ENCODE assay signal across 18 cellular contexts in the genomic region with DNA sequence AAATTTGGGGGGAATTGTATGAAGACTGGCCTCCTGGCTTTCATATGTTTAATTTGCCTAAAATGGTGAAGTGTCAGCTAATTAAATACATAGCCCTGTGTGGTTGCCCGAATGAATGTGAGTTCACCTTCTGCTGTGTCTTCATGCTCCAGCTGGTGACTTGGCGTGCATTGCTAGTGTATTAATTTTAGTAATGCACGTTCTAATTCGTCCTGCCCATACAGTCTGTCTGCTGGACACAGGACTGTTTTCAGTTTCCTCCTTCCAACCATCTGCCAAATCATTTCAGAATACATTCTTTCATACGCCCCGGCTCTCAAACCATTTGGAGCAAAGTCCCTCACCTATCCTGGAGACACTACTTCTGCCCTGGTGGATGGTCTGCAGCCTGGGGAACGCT.
"Had no signal": no experiment of that assay in that cellular context is flagged by ENCODE, and none has a peak within 500 bp of the region (broad histone marks: within the 10 kb centered on the region; RNA-seq: fewer than 3 reads in every experiment).

No MANE protein-coding gene starts in this region.

- H3K27me3 ChIP-seq: pancreas, right lobe of liver had no signal

- ATAC-seq: naive thymus-derived CD8-positive, alpha-beta T cell; pancreas; right lobe of liver; stimulated activated effector memory CD8-positive, alpha-beta T cell treated with anti-CD3 and anti-CD28 coated beads, Interleukin-12 subunit alpha, Interleukin-12 subunit beta, amount 100 ng/mL, for 72 hours had no signal

- H3K4me1 Mint-ChIP-seq: activated B cell treated with CpG ODN at 0.5 μM for 24 hours; activated naive CD8-positive, alpha-beta T cell treated with anti-CD3 and anti-CD28 coated beads, Interleukin-2, amount 10 ng/mL, durations not matched to agents 7 days and 5 days; stimulated activated effector memory CD8-positive, alpha-beta T cell treated with anti-CD3 and anti-CD28 coated beads, Interleukin-12 subunit alpha, Interleukin-12 subunit beta, amount 100 ng/mL, for 72 hours had no signal

- H3K4me3 Mint-ChIP-seq: activated B cell treated with CpG ODN at 0.5 μM for 24 hours; activated CD4-positive, alpha-beta memory T cell treated with anti-CD3 and anti-CD28 coated beads for 36 hours; activated naive CD8-positive, alpha-beta T cell treated with anti-CD3 and anti-CD28 coated beads, Interleukin-2, amount 10 ng/mL, durations not matched to agents 7 days and 5 days; naive thymus-derived CD8-positive, alpha-beta T cell; stimulated activated effector memory CD8-positive, alpha-beta T cell treated with anti-CD3 and anti-CD28 coated beads, Interleukin-12 subunit alpha, Interleukin-12 subunit beta, amount 100 ng/mL, for 72 hours; T-helper 2 cell treated with Interferon-gamma antibody and Interleukin-4, amounts not matched to agents 5 μg/mL and 100 μg/mL, for 36 hours had no signal

- H3K36me3 ChIP-seq: brain microvascular endothelial cell, gastrocnemius medialis, heart right ventricle, pancreas, right lobe of liver, stomach had no signal

- H3K4me3 ChIP-seq: gastrocnemius medialis, heart right ventricle, pancreas, right lobe of liver, stomach had no signal

- H3K27ac ChIP-seq: brain microvascular endothelial cell, gastrocnemius medialis, pancreas, right lobe of liver, stomach had no signal

- H3K4me1 ChIP-seq: gastrocnemius medialis, heart right ventricle, pancreas had no signal

- H3K9me3 ChIP-seq: gastrocnemius medialis, heart right ventricle, pancreas, right lobe of liver, stomach had no signal

- H3K36me3 Mint-ChIP-seq: activated CD4-positive, alpha-beta memory T cell treated with anti-CD3 and anti-CD28 coated beads for 36 hours; activated naive CD8-positive, alpha-beta T cell treated with anti-CD3 and anti-CD28 coated beads, Interleukin-2, amount 10 ng/mL, durations not matched to agents 7 days and 5 days; naive thymus-derived CD8-positive, alpha-beta T cell; stimulated activated effector memory CD8-positive, alpha-beta T cell treated with anti-CD3 and anti-CD28 coated beads, Interleukin-12 subunit alpha, Interleukin-12 subunit beta, amount 100 ng/mL, for 72 hours had no signal

- DNase-seq: activated B cell treated with CpG ODN at 0.5 μM for 24 hours; activated CD4-positive, alpha-beta memory T cell treated with anti-CD3 and anti-CD28 coated beads for 36 hours; activated CD4-positive, alpha-beta T cell treated with anti-CD3 and anti-CD28 coated beads for 4 hours; activated naive CD8-positive, alpha-beta T cell treated with anti-CD3 and anti-CD28 coated beads, Interleukin-2, amount 10 ng/mL, durations not matched to agents 7 days and 5 days; activated T-cell treated with anti-CD3 and anti-CD28 coated beads for 4 hours; brain microvascular endothelial cell; cerebellar nuclear complex; effector CD4-positive, alpha-beta T cell; gastrocnemius medialis; heart right ventricle; naive thymus-derived CD8-positive, alpha-beta T cell; pancreas; right lobe of liver; stimulated activated CD4-positive, alpha-beta T cell treated with anti-CD3 and anti-CD28 coated beads, Interleukin-4, amount 100 ng/mL, for 24 hours; stomach; trophoblast cell had no signal

- H3K27ac Mint-ChIP-seq: activated B cell treated with CpG ODN at 0.5 μM for 24 hours; activated CD4-positive, alpha-beta memory T cell treated with anti-CD3 and anti-CD28 coated beads for 36 hours; activated naive CD8-positive, alpha-beta T cell treated with anti-CD3 and anti-CD28 coated beads, Interleukin-2, amount 10 ng/mL, durations not matched to agents 7 days and 5 days; naive thymus-derived CD8-positive, alpha-beta T cell; stimulated activated effector memory CD8-positive, alpha-beta T cell treated with anti-CD3 and anti-CD28 coated beads, Interleukin-12 subunit alpha, Interleukin-12 subunit beta, amount 100 ng/mL, for 72 hours; T-helper 2 cell treated with Interferon-gamma antibody and Interleukin-4, amounts not matched to agents 5 μg/mL and 100 μg/mL, for 36 hours had no signal

- H3K9me3 Mint-ChIP-seq: activated B cell treated with CpG ODN at 0.5 μM for 24 hours; activated CD4-positive, alpha-beta memory T cell treated with anti-CD3 and anti-CD28 coated beads for 36 hours; activated naive CD8-positive, alpha-beta T cell treated with anti-CD3 and anti-CD28 coated beads, Interleukin-2, amount 10 ng/mL, durations not matched to agents 7 days and 5 days; naive thymus-derived CD8-positive, alpha-beta T cell; stimulated activated effector memory CD8-positive, alpha-beta T cell treated with anti-CD3 and anti-CD28 coated beads, Interleukin-12 subunit alpha, Interleukin-12 subunit beta, amount 100 ng/mL, for 72 hours; T-helper 2 cell treated with Interferon-gamma antibody and Interleukin-4, amounts not matched to agents 5 μg/mL and 100 μg/mL, for 36 hours had no signal
